Comparison of ENCODE assay signal across 20 cellular contexts in the genomic region with DNA sequence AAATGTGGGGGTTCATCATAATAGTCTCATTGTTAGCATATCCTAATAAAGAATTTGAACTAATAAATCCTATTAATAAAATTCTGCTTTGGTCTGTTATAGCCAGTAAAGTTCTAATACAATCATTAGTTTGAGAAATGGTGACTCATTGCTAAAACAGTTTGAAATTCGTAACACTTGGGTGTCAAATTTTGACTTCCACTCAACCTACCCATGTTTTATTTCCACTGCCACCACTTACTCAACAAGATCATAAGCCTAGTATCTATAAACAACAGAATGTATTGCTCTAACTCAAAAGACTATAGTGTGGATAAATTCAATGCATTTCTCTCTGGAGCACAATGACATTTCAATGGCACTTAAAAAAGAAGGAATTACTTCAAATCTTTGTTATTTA.
"Had no signal": no experiment of that assay in that cellular context is flagged by ENCODE, and none has a peak within 500 bp of the region (broad histone marks: within the 10 kb centered on the region; RNA-seq: fewer than 3 reads in every experiment).

No MANE protein-coding gene starts in this region.

- H3K4me3 ChIP-seq: esophagus muscularis mucosa, mucosa of descending colon, neural progenitor cell, right atrium auricular region, stomach, testis had no signal

- ATAC-seq: mucosa of descending colon had no signal

- H3K27ac ChIP-seq: esophagus muscularis mucosa, neural progenitor cell, right atrium auricular region, stomach, testis had no signal

- H3K4me3 Mint-ChIP-seq: activated B cell treated with CpG ODN at 0.5 μM for 24 hours; dendritic cell treated with granulocyte-macrophage colony-stimulating factor and Interleukin-4, amounts not matched to agents 40 ng/mL and 50 ng/mL, for 4 days; immature natural killer cell; naive B cell; neural progenitor cell; type B pancreatic cell had no signal

- H3K9ac ChIP-seq: neural progenitor cell had no signal

- H2AFZ ChIP-seq: neural progenitor cell had no signal

- H3K9me3 ChIP-seq: esophagus muscularis mucosa, mucosa of descending colon, right atrium auricular region, stomach, testis had no signal

- H3K4me1 Mint-ChIP-seq: activated B cell treated with CpG ODN at 0.5 μM for 24 hours, immature natural killer cell, neural progenitor cell had no signal

- H3K4me2 ChIP-seq: neural progenitor cell had no signal

- DNase-seq: activated B cell treated with CpG ODN at 0.5 μM for 24 hours; activated CD4-positive, alpha-beta T cell treated with anti-CD3 and anti-CD28 coated beads for 4 hours; activated CD8-positive, alpha-beta memory T cell treated with anti-CD3 and anti-CD28 coated beads, Interleukin-2, amount 50 U/mL, for 48 hours; activated gamma-delta T cell treated with Interleukin-2 at 50 U/mL for 16 hours; effector memory CD4-positive, alpha-beta T cell; immature natural killer cell; mesenchymal stem cell; mucosa of descending colon; naive B cell; stomach; T-helper 2 cell; testis had no signal

- H3K27me3 Mint-ChIP-seq: activated B cell treated with CpG ODN at 0.5 μM for 24 hours; dendritic cell treated with granulocyte-macrophage colony-stimulating factor and Interleukin-4, amounts not matched to agents 40 ng/mL and 50 ng/mL, for 4 days; naive B cell; progenitor cell of endocrine pancreas; type B pancreatic cell had no signal

- H3K27ac Mint-ChIP-seq: activated B cell treated with CpG ODN at 0.5 μM for 24 hours; dendritic cell treated with granulocyte-macrophage colony-stimulating factor and Interleukin-4, amounts not matched to agents 40 ng/mL and 50 ng/mL, for 4 days; neural progenitor cell; progenitor cell of endocrine pancreas; type B pancreatic cell had no signal

- FAIRE-seq: astrocyte, endothelial cell of umbilical vein had no signal

- H3K27me3 ChIP-seq: esophagus muscularis mucosa, neural progenitor cell, right atrium auricular region, stomach, testis had no signal

- H3K4me1 ChIP-seq: esophagus muscularis mucosa, neural progenitor cell, right atrium auricular region, stomach, testis had no signal

- H3K9me3 Mint-ChIP-seq: activated B cell treated with CpG ODN at 0.5 μM for 24 hours; dendritic cell treated with granulocyte-macrophage colony-stimulating factor and Interleukin-4, amounts not matched to agents 40 ng/mL and 50 ng/mL, for 4 days; immature natural killer cell; naive B cell; neural progenitor cell; type B pancreatic cell had no signal
